In genomic region chr11:93952082-93952780, GRCh38 we compare ENCODE assay signal across 1 cellular context.
A peak's percentile ranks its signal among the peaks of the same experiment; 100 is the strongest.
TF ChIP-seq lines count a peak whose summit lies in the region.

No MANE protein-coding gene starts in this region.

TF ChIP-seq in HepG2, 621 proteins besides CTCF, POLR2A, EP300 and RAD21 (continued from another document and continues in another):
- TF ChIP-seq ATF6 (CRISPR knock-in tag; conservative IDR thresholded peaks at IDR 0.05) (no peak), FOXP1 (IDR thresholded peaks at IDR 0.05) (no peak), FOXP1 (CRISPR knock-in tag; IDR thresholded peaks at IDR 0.05) (peak; percentile 63), FIP1L1 (IDR thresholded peaks at IDR 0.05; ENCODE audit: borderline replicate concordance, insufficient read depth, low read depth, low read length) (no peak), ZNF337 (CRISPR knock-in tag; IDR thresholded peaks at IDR 0.05; ENCODE audit: borderline replicate concordance, low read depth) (no peak), ZNF510 (CRISPR knock-in tag; IDR thresholded peaks at IDR 0.05; ENCODE audit: low read depth) (no peak), JDP2 (CRISPR knock-in tag; IDR thresholded peaks at IDR 0.05; ENCODE audit: borderline replicate concordance) (no peak), ZNF468 (CRISPR knock-in tag; IDR thresholded peaks at IDR 0.05) (no peak), RELA (CRISPR knock-in tag; IDR thresholded peaks at IDR 0.05) (no peak), ZNF549 (CRISPR knock-in tag; IDR thresholded peaks at IDR 0.05) (no peak), TBX3 (IDR thresholded peaks at IDR 0.05; ENCODE audit: borderline replicate concordance) (peak; percentile 82; the same call in 1 of the 2 replicates), ZFP36L1 (CRISPR knock-in tag; IDR thresholded peaks at IDR 0.05) (no peak), YY1 (IDR thresholded peaks at IDR 0.05; ENCODE audit: insufficient read depth, insufficient replicate concordance, low read depth, low read length) (no peak), DMAP1 (CRISPR knock-in tag; IDR thresholded peaks at IDR 0.05) (no peak), MAF1 (CRISPR knock-in tag; IDR thresholded peaks at IDR 0.05; ENCODE audit: borderline replicate concordance) (no peak), TIGD3 (CRISPR knock-in tag; IDR thresholded peaks at IDR 0.05; ENCODE audit: borderline replicate concordance) (no peak), HMG20B (CRISPR knock-in tag; conservative IDR thresholded peaks at IDR 0.05) (no peak), ZNF276 (CRISPR knock-in tag; IDR thresholded peaks at IDR 0.05; ENCODE audit: low read depth) (no peak), SOX13 (IDR thresholded peaks at IDR 0.05) (no peak), SOX13 (CRISPR knock-in tag; conservative IDR thresholded peaks at IDR 0.05 in 1 of 2, IDR thresholded peaks at IDR 0.05 in 1 of 2) (no peak; a peak in 1 of 4 replicates), ZNF280B (CRISPR knock-in tag; IDR thresholded peaks at IDR 0.05; ENCODE audit: borderline replicate concordance) (no peak), CREM (IDR thresholded peaks at IDR 0.05) (peak; percentile 43), CREM (CRISPR knock-in tag; IDR thresholded peaks at IDR 0.05) (no peak), ZMAT5 (CRISPR knock-in tag; IDR thresholded peaks at IDR 0.05; ENCODE audit: borderline replicate concordance, low read depth) (no peak), RXRA (CRISPR knock-in tag; IDR thresholded peaks at IDR 0.05) (peak; percentile 71; the same call in 1 of the 2 replicates), ZNF746 (CRISPR knock-in tag; IDR thresholded peaks at IDR 0.05) (no peak), ARNTL (CRISPR knock-in tag; IDR thresholded peaks at IDR 0.05) (no peak), EED (CRISPR knock-in tag; IDR thresholded peaks at IDR 0.05) (no peak), ZBTB14 (CRISPR knock-in tag; IDR thresholded peaks at IDR 0.05) (no peak), MXI1 (IDR thresholded peaks at IDR 0.05; ENCODE audit: borderline replicate concordance, low read depth, low read length) (peak; percentile 18; the same call in 1 of the 3 replicates), ZNF652 (CRISPR knock-in tag; IDR thresholded peaks at IDR 0.05; ENCODE audit: borderline replicate concordance, low read depth) (no peak), ZNF772 (CRISPR knock-in tag; IDR thresholded peaks at IDR 0.05) (no peak), HOXA3 (CRISPR knock-in tag; IDR thresholded peaks at IDR 0.05) (no peak; the same call in 1 of the 2 replicates), ZSCAN21 (CRISPR knock-in tag; IDR thresholded peaks at IDR 0.05; ENCODE audit: borderline replicate concordance) (no peak), ZNF784 (CRISPR knock-in tag; IDR thresholded peaks at IDR 0.05; ENCODE audit: borderline replicate concordance) (peak; percentile 66; the same call in 1 of the 2 replicates), MIER3 (CRISPR knock-in tag; IDR thresholded peaks at IDR 0.05; ENCODE audit: borderline replicate concordance) (0 out of 2 replicates have a peak, but pooled peaks have one; percentile 32), NCOR1 (IDR thresholded peaks at IDR 0.05; ENCODE audit: borderline replicate concordance, low read length) (peak; percentile 56; the same call in 1 of the 2 replicates), ZNF431 (CRISPR knock-in tag; IDR thresholded peaks at IDR 0.05; ENCODE audit: borderline replicate concordance, low read depth) (no peak), ATF1 (CRISPR knock-in tag; IDR thresholded peaks at IDR 0.05) (no peak), RCOR2 (CRISPR knock-in tag; IDR thresholded peaks at IDR 0.05) (no peak)
- TF ChIP-seq, protein P1, sequence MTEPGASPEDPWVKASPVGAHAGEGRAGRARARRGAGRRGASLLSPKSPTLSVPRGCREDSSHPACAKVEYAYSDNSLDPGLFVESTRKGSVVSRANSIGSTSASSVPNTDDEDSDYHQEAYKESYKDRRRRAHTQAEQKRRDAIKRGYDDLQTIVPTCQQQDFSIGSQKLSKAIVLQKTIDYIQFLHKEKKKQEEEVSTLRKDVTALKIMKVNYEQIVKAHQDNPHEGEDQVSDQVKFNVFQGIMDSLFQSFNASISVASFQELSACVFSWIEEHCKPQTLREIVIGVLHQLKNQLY (CRISPR knock-in tag; IDR thresholded peaks at IDR 0.05) = no peak
- TF ChIP-seq, protein P2, sequence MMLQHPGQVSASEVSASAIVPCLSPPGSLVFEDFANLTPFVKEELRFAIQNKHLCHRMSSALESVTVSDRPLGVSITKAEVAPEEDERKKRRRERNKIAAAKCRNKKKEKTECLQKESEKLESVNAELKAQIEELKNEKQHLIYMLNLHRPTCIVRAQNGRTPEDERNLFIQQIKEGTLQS (CRISPR knock-in tag; IDR thresholded peaks at IDR 0.05) = no peak
- TF ChIP-seq, protein P3, sequence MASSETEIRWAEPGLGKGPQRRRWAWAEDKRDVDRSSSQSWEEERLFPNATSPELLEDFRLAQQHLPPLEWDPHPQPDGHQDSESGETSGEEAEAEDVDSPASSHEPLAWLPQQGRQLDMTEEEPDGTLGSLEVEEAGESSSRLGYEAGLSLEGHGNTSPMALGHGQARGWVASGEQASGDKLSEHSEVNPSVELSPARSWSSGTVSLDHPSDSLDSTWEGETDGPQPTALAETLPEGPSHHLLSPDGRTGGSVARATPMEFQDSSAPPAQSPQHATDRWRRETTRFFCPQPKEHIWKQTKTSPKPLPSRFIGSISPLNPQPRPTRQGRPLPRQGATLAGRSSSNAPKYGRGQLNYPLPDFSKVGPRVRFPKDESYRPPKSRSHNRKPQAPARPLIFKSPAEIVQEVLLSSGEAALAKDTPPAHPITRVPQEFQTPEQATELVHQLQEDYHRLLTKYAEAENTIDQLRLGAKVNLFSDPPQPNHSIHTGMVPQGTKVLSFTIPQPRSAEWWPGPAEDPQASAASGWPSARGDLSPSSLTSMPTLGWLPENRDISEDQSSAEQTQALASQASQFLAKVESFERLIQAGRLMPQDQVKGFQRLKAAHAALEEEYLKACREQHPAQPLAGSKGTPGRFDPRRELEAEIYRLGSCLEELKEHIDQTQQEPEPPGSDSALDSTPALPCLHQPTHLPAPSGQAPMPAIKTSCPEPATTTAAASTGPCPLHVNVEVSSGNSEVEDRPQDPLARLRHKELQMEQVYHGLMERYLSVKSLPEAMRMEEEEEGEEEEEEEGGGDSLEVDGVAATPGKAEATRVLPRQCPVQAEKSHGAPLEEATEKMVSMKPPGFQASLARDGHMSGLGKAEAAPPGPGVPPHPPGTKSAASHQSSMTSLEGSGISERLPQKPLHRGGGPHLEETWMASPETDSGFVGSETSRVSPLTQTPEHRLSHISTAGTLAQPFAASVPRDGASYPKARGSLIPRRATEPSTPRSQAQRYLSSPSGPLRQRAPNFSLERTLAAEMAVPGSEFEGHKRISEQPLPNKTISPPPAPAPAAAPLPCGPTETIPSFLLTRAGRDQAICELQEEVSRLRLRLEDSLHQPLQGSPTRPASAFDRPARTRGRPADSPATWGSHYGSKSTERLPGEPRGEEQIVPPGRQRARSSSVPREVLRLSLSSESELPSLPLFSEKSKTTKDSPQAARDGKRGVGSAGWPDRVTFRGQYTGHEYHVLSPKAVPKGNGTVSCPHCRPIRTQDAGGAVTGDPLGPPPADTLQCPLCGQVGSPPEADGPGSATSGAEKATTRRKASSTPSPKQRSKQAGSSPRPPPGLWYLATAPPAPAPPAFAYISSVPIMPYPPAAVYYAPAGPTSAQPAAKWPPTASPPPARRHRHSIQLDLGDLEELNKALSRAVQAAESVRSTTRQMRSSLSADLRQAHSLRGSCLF (CRISPR knock-in tag; IDR thresholded peaks at IDR 0.05; ENCODE audit: borderline replicate concordance) = no peak
- TF ChIP-seq, protein P4, sequence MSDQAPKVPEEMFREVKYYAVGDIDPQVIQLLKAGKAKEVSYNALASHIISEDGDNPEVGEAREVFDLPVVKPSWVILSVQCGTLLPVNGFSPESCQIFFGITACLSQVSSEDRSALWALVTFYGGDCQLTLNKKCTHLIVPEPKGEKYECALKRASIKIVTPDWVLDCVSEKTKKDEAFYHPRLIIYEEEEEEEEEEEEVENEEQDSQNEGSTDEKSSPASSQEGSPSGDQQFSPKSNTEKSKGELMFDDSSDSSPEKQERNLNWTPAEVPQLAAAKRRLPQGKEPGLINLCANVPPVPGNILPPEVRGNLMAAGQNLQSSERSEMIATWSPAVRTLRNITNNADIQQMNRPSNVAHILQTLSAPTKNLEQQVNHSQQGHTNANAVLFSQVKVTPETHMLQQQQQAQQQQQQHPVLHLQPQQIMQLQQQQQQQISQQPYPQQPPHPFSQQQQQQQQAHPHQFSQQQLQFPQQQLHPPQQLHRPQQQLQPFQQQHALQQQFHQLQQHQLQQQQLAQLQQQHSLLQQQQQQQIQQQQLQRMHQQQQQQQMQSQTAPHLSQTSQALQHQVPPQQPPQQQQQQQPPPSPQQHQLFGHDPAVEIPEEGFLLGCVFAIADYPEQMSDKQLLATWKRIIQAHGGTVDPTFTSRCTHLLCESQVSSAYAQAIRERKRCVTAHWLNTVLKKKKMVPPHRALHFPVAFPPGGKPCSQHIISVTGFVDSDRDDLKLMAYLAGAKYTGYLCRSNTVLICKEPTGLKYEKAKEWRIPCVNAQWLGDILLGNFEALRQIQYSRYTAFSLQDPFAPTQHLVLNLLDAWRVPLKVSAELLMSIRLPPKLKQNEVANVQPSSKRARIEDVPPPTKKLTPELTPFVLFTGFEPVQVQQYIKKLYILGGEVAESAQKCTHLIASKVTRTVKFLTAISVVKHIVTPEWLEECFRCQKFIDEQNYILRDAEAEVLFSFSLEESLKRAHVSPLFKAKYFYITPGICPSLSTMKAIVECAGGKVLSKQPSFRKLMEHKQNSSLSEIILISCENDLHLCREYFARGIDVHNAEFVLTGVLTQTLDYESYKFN (CRISPR knock-in tag; conservative IDR thresholded peaks at IDR 0.05) = peak; percentile 85
- TF ChIP-seq, protein P5, sequence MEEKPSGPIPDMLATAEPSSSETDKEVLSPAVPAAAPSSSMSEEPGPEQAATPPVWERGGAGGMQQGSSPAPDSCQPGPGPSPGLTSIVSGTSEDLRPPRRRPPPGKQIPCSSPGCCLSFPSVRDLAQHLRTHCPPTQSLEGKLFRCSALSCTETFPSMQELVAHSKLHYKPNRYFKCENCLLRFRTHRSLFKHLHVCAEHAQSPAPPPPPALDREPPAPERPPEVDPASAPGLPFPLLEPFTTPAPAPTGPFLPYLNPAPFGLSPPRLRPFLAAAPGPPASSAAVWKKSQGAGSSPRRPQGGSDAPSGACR (CRISPR knock-in tag; IDR thresholded peaks at IDR 0.05) = no peak
